In the genomic region with DNA sequence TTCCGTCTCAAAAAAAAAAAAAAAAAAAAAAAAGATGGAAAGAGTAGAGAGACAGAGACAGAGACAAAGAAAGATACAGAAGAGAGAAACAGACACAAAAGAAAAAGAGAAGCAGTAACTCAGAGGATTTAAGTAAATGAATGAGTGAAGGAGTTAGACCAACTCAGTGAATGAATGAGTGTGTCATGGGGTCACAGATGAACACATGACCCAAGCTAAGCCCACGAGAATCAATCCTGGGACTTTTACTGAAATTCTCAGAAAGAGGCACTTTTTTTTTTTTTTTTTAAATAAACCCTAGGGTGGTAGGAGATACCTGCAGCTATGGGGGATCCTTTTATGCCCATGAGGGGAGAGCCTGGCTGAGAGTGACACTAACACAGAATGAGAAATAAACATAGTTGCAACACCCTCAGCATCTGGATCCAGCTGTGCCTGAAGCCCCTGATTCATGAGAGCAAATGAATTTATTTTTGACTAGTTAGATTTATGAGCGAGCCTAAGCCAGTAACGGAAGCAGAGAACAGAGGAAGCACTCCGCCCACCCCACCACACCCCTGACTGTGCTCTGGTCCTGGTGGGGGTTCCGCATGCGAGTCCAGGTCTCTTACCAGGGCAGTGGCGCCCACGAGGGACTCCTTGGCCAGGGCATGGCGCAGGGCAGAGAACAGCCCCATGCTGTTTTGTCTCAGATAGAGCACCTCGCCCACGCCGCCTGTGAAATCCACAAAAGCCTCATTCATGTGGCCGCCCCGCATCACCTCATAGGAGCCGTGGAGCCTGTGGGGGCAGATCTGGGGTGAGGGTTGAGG, we compare ENCODE assay signal across 1 cellular context.
TF ChIP-seq lines count a peak whose summit lies in the region.

No MANE protein-coding gene starts in this region.

TF ChIP-seq in WTC11, 78 proteins besides CTCF, POLR2A, EP300 and RAD21 (continued from another document):
- TF ChIP-seq ATF6 (CRISPR knock-in tag; IDR thresholded peaks at IDR 0.05): no peak
- TF ChIP-seq, protein P1, sequence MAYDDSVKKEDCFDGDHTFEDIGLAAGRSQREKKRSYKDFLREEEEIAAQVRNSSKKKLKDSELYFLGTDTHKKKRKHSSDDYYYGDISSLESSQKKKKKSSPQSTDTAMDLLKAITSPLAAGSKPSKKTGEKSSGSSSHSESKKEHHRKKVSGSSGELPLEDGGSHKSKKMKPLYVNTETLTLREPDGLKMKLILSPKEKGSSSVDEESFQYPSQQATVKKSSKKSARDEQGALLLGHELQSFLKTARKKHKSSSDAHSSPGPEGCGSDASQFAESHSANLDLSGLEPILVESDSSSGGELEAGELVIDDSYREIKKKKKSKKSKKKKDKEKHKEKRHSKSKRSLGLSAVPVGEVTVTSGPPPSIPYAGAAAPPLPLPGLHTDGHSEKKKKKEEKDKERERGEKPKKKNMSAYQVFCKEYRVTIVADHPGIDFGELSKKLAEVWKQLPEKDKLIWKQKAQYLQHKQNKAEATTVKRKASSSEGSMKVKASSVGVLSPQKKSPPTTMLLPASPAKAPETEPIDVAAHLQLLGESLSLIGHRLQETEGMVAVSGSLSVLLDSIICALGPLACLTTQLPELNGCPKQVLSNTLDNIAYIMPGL (CRISPR knock-in tag; IDR thresholded peaks at IDR 0.05): no peak
- no peak for TF ChIP-seq TEAD1 (CRISPR knock-in tag; IDR thresholded peaks at IDR 0.05)
- TF ChIP-seq, protein P2, sequence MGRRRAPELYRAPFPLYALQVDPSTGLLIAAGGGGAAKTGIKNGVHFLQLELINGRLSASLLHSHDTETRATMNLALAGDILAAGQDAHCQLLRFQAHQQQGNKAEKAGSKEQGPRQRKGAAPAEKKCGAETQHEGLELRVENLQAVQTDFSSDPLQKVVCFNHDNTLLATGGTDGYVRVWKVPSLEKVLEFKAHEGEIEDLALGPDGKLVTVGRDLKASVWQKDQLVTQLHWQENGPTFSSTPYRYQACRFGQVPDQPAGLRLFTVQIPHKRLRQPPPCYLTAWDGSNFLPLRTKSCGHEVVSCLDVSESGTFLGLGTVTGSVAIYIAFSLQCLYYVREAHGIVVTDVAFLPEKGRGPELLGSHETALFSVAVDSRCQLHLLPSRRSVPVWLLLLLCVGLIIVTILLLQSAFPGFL (CRISPR knock-in tag; IDR thresholded peaks at IDR 0.05; ENCODE audit: borderline replicate concordance): no peak
